In genomic region chr5:158383485-158383884, GRCh38 we compare ENCODE assay signal across 26 cellular contexts.
DNase-seq lines count a peak whose midpoint lies in the region; ATAC-seq and TF ChIP-seq lines count a peak whose summit lies in the region.
"Had no signal": no experiment of that assay in that cellular context is flagged by ENCODE, and none has a peak within 500 bp of the region (broad histone marks: within the 10 kb centered on the region; RNA-seq: fewer than 3 reads in every experiment).

No MANE protein-coding gene starts in this region.

- H3K9me3 Mint-ChIP-seq in chondrocyte (ENCODE audit: low read depth): peaks cover 4% of the 10 kb centered on the region
- H3K9me3 Mint-ChIP-seq: brain; natural killer cell treated with Interleukin-12 subunit alpha and Interleukin-12 subunit beta and Interleukin-15 and Interleukin-18, amount 100 ng/mL, for 72 hours had no signal

- no peak overlapping the region for H3K4me3 ChIP-seq in Loucy (ENCODE audit: low read length, poor library complexity, severe bottlenecking)
- H3K4me3 ChIP-seq: ovary, thyroid gland had no signal

- peaks cover 7% of the 10 kb centered on the region; the same call in 1 of the 2 replicates for H3K9me3 ChIP-seq in Loucy (ENCODE audit: insufficient read depth, low read depth, low read length)
- H3K9me3 ChIP-seq: ovary, thyroid gland had no signal

- H3F3A ChIP-seq in Loucy (ENCODE audit: low read depth): no peaks in the 10 kb centered on the region

- H3K4me1 ChIP-seq in Loucy (ENCODE audit: insufficient read depth, low read length, poor library complexity, severe bottlenecking): peaks cover 9% of the 10 kb centered on the region

- no peaks in the 10 kb centered on the region for H3K36me3 ChIP-seq in Loucy (ENCODE audit: insufficient read depth, low read length)
- H3K36me3 ChIP-seq: ovary, thyroid gland had no signal

- H3K4me3 Mint-ChIP-seq in chondrocyte (ENCODE audit: unreplicated experiment): no peak overlapping the region
- H3K4me3 Mint-ChIP-seq: activated CD4-positive, alpha-beta memory T cell treated with anti-CD3 and anti-CD28 coated beads, Interleukin-2, amount 10 ng/mL, durations not matched to agents 7 days and 5 days; brain; CD8-positive, alpha-beta memory T cell; immature natural killer cell; natural killer cell treated with Interleukin-12 subunit alpha and Interleukin-12 subunit beta and Interleukin-15 and Interleukin-18, amount 100 ng/mL, for 72 hours had no signal

- H3K79me2 ChIP-seq in Loucy (ENCODE audit: insufficient read depth, low read length): no peaks in the 10 kb centered on the region

- H3K36me3 Mint-ChIP-seq in chondrocyte (ENCODE audit: low read depth): no peaks in the 10 kb centered on the region
- H3K36me3 Mint-ChIP-seq: brain; CD8-positive, alpha-beta memory T cell; immature natural killer cell; natural killer cell treated with Interleukin-12 subunit alpha and Interleukin-12 subunit beta and Interleukin-15 and Interleukin-18, amount 100 ng/mL, for 72 hours had no signal

- ATAC-seq in sciatic nerve (peak; percentile 14), HG02870 (IDR thresholded peaks at IDR 0.05; ENCODE audit: unreplicated experiment) (no peak), HG02970 (IDR thresholded peaks at IDR 0.05; ENCODE audit: low FRiP score, unreplicated experiment) (no peak)
- ATAC-seq: activated CD4-positive, CD25-positive, alpha-beta regulatory T cell treated with anti-CD3 and anti-CD28 coated beads, Interleukin-2, amount 50 U/mL, for 24 hours; left lobe of liver; natural killer cell treated with Interleukin-12 subunit alpha and Interleukin-12 subunit beta and Interleukin-15 and Interleukin-18, amount 100 ng/mL, for 72 hours; stimulated activated naive CD8-positive, alpha-beta T cell treated with anti-CD3 and anti-CD28 coated beads, Interleukin-15, Interleukin-2, amounts not matched to agents 100 U/mL and 50 U/mL, for 24 hours had no signal

- H2AFZ ChIP-seq in Loucy (ENCODE audit: low read length): no peak overlapping the region

- DNase-seq in CD1c-positive myeloid dendritic cell (ENCODE audit: extremely low spot score): peak; percentile 69
- no peak for DNase-seq in chondrocyte (ENCODE audit: low spot score)
- no peak for DNase-seq in sciatic nerve (ENCODE audit: low spot score)
- DNase-seq in NCI-H69 (lab: John Stamatoyannopoulos, UW): no peak
- DNase-seq: activated CD4-positive, alpha-beta memory T cell treated with anti-CD3 and anti-CD28 coated beads, Interleukin-2, amount 10 ng/mL, durations not matched to agents 7 days and 5 days; activated T-cell treated with anti-CD3 and anti-CD28 coated beads for 4 hours; CD8-positive, alpha-beta memory T cell; effector CD4-positive, alpha-beta T cell; erythroblast; foreskin melanocyte; hippocampal formation; immature natural killer cell; KBM-7; NCI-H1694; ovary; SHP77 treated with DMSO at 0.1 percent for 48 hours; stimulated activated naive CD8-positive, alpha-beta T cell treated with anti-CD3 and anti-CD28 coated beads, Interleukin-15, Interleukin-2, amounts not matched to agents 100 U/mL and 50 U/mL, for 24 hours; T-helper 1 cell; thyroid gland had no signal

- H4K20me1 ChIP-seq in Loucy (ENCODE audit: insufficient read depth, low read length, poor library complexity, severe bottlenecking): no peaks in the 10 kb centered on the region

- H3K4me2 ChIP-seq in Loucy (ENCODE audit: low read depth, low read length, poor library complexity, severe bottlenecking): no peak overlapping the region

- peak overlapping the region; percentile 15 for H3K27ac Mint-ChIP-seq in chondrocyte (ENCODE audit: unreplicated experiment)
- H3K27ac Mint-ChIP-seq: activated CD4-positive, alpha-beta memory T cell treated with anti-CD3 and anti-CD28 coated beads, Interleukin-2, amount 10 ng/mL, durations not matched to agents 7 days and 5 days; CD8-positive, alpha-beta memory T cell; immature natural killer cell; natural killer cell treated with Interleukin-12 subunit alpha and Interleukin-12 subunit beta and Interleukin-15 and Interleukin-18, amount 100 ng/mL, for 72 hours had no signal

- no peaks in the 10 kb centered on the region for H3K27me3 ChIP-seq in Loucy (ENCODE audit: insufficient read depth, low read length, poor library complexity, severe bottlenecking)
- H3K27me3 ChIP-seq: ovary, thyroid gland had no signal

- H3K9ac ChIP-seq in Loucy (ENCODE audit: low read depth, low read length, poor library complexity, severe bottlenecking): peak overlapping the region; percentile 20

- TF ChIP-seq CTCF in Loucy (conservative IDR thresholded peaks at IDR 0.05; ENCODE audit: low read length) (no peak), chondrocyte (IDR thresholded peaks at IDR 0.05) (no peak)

- no peaks in the 10 kb centered on the region for H3K27me3 Mint-ChIP-seq in chondrocyte (ENCODE audit: low read depth)
- H3K27me3 Mint-ChIP-seq: activated CD4-positive, alpha-beta memory T cell treated with anti-CD3 and anti-CD28 coated beads, Interleukin-2, amount 10 ng/mL, durations not matched to agents 7 days and 5 days; brain; natural killer cell treated with Interleukin-12 subunit alpha and Interleukin-12 subunit beta and Interleukin-15 and Interleukin-18, amount 100 ng/mL, for 72 hours had no signal

- no peaks in the 10 kb centered on the region for H3K9me2 ChIP-seq in Loucy (replicated peaks; ENCODE audit: low read depth, low read length)

- H3K4me1 Mint-ChIP-seq in chondrocyte (ENCODE audit: low read depth): peaks cover 47% of the 10 kb centered on the region
- H3K4me1 Mint-ChIP-seq: CD8-positive, alpha-beta memory T cell had no signal

- intact Hi-C loops in sciatic nerve (cut with DNase I): no loop called here
